In genomic region chr19:1395194-1396018, GRCh38 we compare ENCODE assay signal across 2 cellular contexts.
TF ChIP-seq lines count a peak whose summit lies in the region.

No MANE protein-coding gene starts in this region.

TF ChIP-seq in SK-N-SH, 30 proteins besides CTCF, POLR2A, EP300 and RAD21:
- TF ChIP-seq USF2 (IDR thresholded peaks at IDR 0.05; ENCODE audit: borderline replicate concordance, low read depth, low read length) (no peak), PBX3 (IDR thresholded peaks at IDR 0.05) (peak; percentile 10; the same call in 1 of the 2 replicates)
TF ChIP-seq in SK-N-SH: peak in this region for 1.

TF ChIP-seq in HepG2, 621 proteins besides CTCF, POLR2A, EP300 and RAD21 (continues in another document):
- TF ChIP-seq HIVEP1 (CRISPR knock-in tag; IDR thresholded peaks at IDR 0.05) (peak; percentile 37; the same call in 1 of the 2 replicates), ZNF296 (CRISPR knock-in tag; conservative IDR thresholded peaks at IDR 0.05) (peak; percentile 71; the same call in 1 of the 2 replicates), SRSF9 (IDR thresholded peaks at IDR 0.05; ENCODE audit: borderline replicate concordance, insufficient read depth, low read depth, low read length, poor library complexity, severe bottlenecking) (no peak), HNRNPL (IDR thresholded peaks at IDR 0.05; ENCODE audit: low read depth, low read length) (0 out of 2 replicates have a peak, but pooled peaks have one; percentile 86), ZBTB8A (CRISPR knock-in tag; IDR thresholded peaks at IDR 0.05; ENCODE audit: borderline replicate concordance, low read depth) (no peak), SAFB2 (CRISPR knock-in tag; IDR thresholded peaks at IDR 0.05; ENCODE audit: borderline replicate concordance, low read depth) (0 out of 2 replicates have a peak, but pooled peaks have one; percentile 30), ZNF710 (CRISPR knock-in tag; IDR thresholded peaks at IDR 0.05; ENCODE audit: borderline replicate concordance) (no peak), ZFX (CRISPR knock-in tag; IDR thresholded peaks at IDR 0.05; ENCODE audit: low read depth) (0 out of 2 replicates have a peak, but pooled peaks have one; percentile 2), ZNF564 (CRISPR knock-in tag; IDR thresholded peaks at IDR 0.05) (peak; percentile 38; the same call in 1 of the 2 replicates), SRSF1 (optimal IDR thresholded peaks at IDR 0.05; ENCODE audit: low read depth, low read length) (peak; percentile 36), ZNF558 (CRISPR knock-in tag; IDR thresholded peaks at IDR 0.05; ENCODE audit: borderline replicate concordance) (peak; percentile 23; the same call in 1 of the 2 replicates), TMF1 (CRISPR knock-in tag; IDR thresholded peaks at IDR 0.05; ENCODE audit: low read depth) (no peak), ZNF598 (CRISPR knock-in tag; IDR thresholded peaks at IDR 0.05; ENCODE audit: borderline replicate concordance) (0 out of 2 replicates have a peak, but pooled peaks have one; percentile 19), U2AF1 (optimal IDR thresholded peaks at IDR 0.05; ENCODE audit: low read depth, low read length) (peak; percentile 60), NFATC3 (CRISPR knock-in tag; IDR thresholded peaks at IDR 0.05) (0 out of 2 replicates have a peak, but pooled peaks have one; percentile 22), TCF12 (IDR thresholded peaks at IDR 0.05) (no peak), TCF12 (CRISPR knock-in tag; IDR thresholded peaks at IDR 0.05) (0 out of 2 replicates have a peak, but pooled peaks have one; percentile 45), ZNF33B (CRISPR knock-in tag; IDR thresholded peaks at IDR 0.05) (0 out of 2 replicates have a peak, but pooled peaks have one; percentile 61), AGO2 (optimal IDR thresholded peaks at IDR 0.05; ENCODE audit: low read depth, low read length) (peak; percentile 98), ZNF543 (CRISPR knock-in tag; IDR thresholded peaks at IDR 0.05) (no peak), SRSF4 (IDR thresholded peaks at IDR 0.05; ENCODE audit: low read depth, low read length, poor library complexity, severe bottlenecking) (peak; percentile 47), GLI4 (CRISPR knock-in tag; IDR thresholded peaks at IDR 0.05; ENCODE audit: borderline replicate concordance) (0 out of 2 replicates have a peak, but pooled peaks have one; percentile 27), ZNF333 (CRISPR knock-in tag; IDR thresholded peaks at IDR 0.05; ENCODE audit: borderline replicate concordance) (peak; percentile 32; the same call in 1 of the 2 replicates), PITX1 (CRISPR knock-in tag; IDR thresholded peaks at IDR 0.05) (peak; percentile 13; the same call in 1 of the 2 replicates), ZNF687 (CRISPR knock-in tag; IDR thresholded peaks at IDR 0.05) (peak; percentile 25; the same call in 1 of the 2 replicates), SSRP1 (CRISPR knock-in tag; IDR thresholded peaks at IDR 0.05) (peak; percentile 14; the same call in 1 of the 2 replicates), ZFYVE20 (CRISPR knock-in tag; IDR thresholded peaks at IDR 0.05; ENCODE audit: borderline replicate concordance, low read depth) (no peak), RBM39 (IDR thresholded peaks at IDR 0.05; ENCODE audit: low read depth, low read length, poor library complexity, severe bottlenecking) (peak; percentile 21), MEIS1 (CRISPR knock-in tag; IDR thresholded peaks at IDR 0.05; ENCODE audit: borderline replicate concordance) (0 out of 2 replicates have a peak, but pooled peaks have one; percentile 6), ZBTB39 (CRISPR knock-in tag; IDR thresholded peaks at IDR 0.05) (no peak), KDM3A (CRISPR knock-in tag; IDR thresholded peaks at IDR 0.05; ENCODE audit: low read depth) (no peak)
- TF ChIP-seq, protein P1, sequence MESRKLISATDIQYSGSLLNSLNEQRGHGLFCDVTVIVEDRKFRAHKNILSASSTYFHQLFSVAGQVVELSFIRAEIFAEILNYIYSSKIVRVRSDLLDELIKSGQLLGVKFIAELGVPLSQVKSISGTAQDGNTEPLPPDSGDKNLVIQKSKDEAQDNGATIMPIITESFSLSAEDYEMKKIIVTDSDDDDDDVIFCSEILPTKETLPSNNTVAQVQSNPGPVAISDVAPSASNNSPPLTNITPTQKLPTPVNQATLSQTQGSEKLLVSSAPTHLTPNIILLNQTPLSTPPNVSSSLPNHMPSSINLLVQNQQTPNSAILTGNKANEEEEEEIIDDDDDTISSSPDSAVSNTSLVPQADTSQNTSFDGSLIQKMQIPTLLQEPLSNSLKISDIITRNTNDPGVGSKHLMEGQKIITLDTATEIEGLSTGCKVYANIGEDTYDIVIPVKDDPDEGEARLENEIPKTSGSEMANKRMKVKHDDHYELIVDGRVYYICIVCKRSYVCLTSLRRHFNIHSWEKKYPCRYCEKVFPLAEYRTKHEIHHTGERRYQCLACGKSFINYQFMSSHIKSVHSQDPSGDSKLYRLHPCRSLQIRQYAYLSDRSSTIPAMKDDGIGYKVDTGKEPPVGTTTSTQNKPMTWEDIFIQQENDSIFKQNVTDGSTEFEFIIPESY (CRISPR knock-in tag; IDR thresholded peaks at IDR 0.05): peak; percentile 2; the same call in 1 of the 2 replicates
- TF ChIP-seq, protein P2, sequence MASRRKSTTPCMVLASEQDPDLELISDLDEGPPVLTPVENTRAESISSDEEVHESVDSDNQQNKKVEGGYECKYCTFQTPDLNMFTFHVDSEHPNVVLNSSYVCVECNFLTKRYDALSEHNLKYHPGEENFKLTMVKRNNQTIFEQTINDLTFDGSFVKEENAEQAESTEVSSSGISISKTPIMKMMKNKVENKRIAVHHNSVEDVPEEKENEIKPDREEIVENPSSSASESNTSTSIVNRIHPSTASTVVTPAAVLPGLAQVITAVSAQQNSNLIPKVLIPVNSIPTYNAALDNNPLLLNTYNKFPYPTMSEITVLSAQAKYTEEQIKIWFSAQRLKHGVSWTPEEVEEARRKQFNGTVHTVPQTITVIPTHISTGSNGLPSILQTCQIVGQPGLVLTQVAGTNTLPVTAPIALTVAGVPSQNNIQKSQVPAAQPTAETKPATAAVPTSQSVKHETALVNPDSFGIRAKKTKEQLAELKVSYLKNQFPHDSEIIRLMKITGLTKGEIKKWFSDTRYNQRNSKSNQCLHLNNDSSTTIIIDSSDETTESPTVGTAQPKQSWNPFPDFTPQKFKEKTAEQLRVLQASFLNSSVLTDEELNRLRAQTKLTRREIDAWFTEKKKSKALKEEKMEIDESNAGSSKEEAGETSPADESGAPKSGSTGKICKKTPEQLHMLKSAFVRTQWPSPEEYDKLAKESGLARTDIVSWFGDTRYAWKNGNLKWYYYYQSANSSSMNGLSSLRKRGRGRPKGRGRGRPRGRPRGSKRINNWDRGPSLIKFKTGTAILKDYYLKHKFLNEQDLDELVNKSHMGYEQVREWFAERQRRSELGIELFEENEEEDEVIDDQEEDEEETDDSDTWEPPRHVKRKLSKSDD (CRISPR knock-in tag; IDR thresholded peaks at IDR 0.05; ENCODE audit: low read depth): peak; percentile 46; the same call in 1 of the 2 replicates
- TF ChIP-seq, protein P3, sequence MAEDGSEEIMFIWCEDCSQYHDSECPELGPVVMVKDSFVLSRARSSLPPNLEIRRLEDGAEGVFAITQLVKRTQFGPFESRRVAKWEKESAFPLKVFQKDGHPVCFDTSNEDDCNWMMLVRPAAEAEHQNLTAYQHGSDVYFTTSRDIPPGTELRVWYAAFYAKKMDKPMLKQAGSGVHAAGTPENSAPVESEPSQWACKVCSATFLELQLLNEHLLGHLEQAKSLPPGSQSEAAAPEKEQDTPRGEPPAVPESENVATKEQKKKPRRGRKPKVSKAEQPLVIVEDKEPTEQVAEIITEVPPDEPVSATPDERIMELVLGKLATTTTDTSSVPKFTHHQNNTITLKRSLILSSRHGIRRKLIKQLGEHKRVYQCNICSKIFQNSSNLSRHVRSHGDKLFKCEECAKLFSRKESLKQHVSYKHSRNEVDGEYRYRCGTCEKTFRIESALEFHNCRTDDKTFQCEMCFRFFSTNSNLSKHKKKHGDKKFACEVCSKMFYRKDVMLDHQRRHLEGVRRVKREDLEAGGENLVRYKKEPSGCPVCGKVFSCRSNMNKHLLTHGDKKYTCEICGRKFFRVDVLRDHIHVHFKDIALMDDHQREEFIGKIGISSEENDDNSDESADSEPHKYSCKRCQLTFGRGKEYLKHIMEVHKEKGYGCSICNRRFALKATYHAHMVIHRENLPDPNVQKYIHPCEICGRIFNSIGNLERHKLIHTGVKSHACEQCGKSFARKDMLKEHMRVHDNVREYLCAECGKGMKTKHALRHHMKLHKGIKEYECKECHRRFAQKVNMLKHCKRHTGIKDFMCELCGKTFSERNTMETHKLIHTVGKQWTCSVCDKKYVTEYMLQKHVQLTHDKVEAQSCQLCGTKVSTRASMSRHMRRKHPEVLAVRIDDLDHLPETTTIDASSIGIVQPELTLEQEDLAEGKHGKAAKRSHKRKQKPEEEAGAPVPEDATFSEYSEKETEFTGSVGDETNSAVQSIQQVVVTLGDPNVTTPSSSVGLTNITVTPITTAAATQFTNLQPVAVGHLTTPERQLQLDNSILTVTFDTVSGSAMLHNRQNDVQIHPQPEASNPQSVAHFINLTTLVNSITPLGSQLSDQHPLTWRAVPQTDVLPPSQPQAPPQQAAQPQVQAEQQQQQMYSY (CRISPR knock-in tag; IDR thresholded peaks at IDR 0.05): no peak
